1 cellular context compared by ENCODE assay signal in the genomic region with DNA sequence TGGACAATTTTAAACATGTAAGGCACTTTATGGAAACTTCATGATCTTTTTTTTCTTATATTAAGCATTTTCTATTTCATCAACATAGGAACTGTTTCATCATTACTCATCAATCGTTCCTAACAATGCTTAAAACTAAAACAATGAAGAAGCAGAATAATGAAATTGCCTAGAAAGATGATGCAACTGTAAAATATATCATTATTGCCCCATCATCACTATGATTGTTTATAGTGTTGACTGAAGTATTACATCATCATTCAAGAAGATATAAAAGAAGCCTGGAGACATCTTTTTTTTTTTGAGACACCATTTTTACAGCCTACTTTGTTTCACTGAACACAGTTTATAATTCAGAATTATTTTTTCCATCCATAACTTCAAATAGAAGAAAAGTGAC.
TF ChIP-seq lines count a peak whose summit lies in the region.

No MANE protein-coding gene starts in this region.

TF ChIP-seq in HepG2, 621 proteins besides CTCF, POLR2A, EP300 and RAD21 (continued from another document):
- TF ChIP-seq PRDM10 (CRISPR knock-in tag; IDR thresholded peaks at IDR 0.05; ENCODE audit: low read depth) (no peak), ZEB1 (IDR thresholded peaks at IDR 0.05; ENCODE audit: insufficient replicate concordance, low read depth) (no peak), ZNF766 (CRISPR knock-in tag; IDR thresholded peaks at IDR 0.05; ENCODE audit: borderline replicate concordance) (no peak), ONECUT2 (CRISPR knock-in tag; IDR thresholded peaks at IDR 0.05) (no peak), ZNF782 (CRISPR knock-in tag; IDR thresholded peaks at IDR 0.05; ENCODE audit: borderline replicate concordance) (no peak)
- TF ChIP-seq, protein P1, sequence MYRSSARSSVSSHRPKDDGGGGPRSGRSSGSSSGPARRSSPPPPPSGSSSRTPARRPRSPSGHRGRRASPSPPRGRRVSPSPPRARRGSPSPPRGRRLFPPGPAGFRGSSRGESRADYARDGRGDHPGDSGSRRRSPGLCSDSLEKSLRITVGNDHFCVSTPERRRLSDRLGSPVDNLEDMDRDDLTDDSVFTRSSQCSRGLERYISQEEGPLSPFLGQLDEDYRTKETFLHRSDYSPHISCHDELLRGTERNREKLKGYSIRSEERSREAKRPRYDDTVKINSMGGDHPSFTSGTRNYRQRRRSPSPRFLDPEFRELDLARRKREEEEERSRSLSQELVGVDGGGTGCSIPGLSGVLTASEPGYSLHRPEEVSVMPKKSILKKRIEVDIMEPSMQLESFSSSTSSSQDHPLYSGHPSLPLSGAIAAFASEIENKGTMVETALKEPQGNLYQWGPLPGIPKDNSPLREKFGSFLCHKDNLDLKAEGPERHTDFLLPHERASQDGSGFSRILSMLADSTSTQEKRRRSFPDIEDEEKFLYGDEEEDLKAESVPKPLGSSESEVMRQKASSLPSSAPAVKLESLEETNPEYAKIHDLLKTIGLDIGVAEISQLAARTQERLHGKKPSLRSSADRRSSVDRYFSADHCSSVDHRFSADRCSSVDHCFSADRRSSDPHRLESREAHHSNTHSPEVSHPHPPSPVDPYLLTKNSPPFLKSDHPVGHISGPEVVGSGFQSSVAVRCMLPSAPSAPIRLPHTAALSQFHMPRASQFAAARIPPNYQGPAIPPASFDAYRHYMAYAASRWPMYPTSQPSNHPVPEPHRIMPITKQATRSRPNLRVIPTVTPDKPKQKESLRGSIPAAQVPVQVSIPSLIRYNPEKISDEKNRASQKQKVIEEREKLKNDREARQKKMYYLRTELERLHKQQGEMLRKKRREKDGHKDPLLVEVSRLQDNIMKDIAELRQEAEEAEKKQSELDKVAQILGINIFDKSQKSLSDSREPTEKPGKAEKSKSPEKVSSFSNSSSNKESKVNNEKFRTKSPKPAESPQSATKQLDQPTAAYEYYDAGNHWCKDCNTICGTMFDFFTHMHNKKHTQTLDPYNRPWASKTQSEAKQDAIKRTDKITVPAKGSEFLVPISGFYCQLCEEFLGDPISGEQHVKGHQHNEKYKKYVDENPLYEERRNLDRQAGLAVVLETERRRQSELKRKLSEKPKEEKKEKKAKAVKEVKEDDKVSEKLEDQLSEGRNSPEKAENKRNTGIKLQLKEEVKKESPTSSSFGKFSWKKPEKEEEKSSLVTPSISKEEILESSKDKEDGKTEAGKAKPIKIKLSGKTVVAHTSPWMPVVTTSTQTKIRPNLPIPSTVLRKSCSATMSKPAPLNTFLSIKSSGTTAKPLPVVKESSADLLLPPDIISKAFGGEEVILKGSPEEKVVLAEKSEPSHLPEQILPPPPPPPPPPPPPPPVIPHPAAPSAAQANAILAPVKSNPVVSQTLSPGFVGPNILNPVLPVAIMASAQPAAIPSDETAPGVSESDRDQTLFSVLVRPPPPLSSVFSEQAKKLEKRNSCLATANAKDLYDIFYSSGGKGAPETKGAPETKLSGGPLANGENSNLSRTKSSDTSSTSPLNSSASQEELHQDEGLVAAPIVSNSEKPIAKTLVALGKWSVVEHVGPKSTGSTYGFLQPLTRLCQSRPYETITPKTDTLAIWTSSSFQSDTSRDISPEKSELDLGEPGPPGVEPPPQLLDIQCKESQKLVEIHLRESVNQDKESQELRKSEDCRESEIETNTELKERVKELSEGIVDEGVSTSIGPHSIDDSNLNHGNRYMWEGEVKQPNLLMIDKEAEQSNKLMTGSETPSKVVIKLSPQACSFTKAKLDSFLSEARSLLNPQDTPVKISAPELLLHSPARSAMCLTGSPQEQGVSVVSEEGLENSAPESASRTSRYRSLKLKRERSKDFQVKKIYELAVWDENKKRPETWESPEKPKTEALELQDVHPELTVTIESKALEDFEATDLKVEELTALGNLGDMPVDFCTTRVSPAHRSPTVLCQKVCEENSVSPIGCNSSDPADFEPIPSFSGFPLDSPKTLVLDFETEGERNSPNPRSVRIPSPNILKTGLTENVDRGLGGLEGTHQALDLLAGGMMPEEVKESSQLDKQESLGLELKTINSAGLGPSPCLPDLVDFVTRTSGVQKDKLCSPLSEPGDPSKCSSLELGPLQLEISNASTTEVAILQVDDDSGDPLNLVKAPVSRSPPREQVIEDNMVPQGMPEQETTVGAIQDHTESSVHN (CRISPR knock-in tag; IDR thresholded peaks at IDR 0.05): no peak
- TF ChIP-seq, protein P2, sequence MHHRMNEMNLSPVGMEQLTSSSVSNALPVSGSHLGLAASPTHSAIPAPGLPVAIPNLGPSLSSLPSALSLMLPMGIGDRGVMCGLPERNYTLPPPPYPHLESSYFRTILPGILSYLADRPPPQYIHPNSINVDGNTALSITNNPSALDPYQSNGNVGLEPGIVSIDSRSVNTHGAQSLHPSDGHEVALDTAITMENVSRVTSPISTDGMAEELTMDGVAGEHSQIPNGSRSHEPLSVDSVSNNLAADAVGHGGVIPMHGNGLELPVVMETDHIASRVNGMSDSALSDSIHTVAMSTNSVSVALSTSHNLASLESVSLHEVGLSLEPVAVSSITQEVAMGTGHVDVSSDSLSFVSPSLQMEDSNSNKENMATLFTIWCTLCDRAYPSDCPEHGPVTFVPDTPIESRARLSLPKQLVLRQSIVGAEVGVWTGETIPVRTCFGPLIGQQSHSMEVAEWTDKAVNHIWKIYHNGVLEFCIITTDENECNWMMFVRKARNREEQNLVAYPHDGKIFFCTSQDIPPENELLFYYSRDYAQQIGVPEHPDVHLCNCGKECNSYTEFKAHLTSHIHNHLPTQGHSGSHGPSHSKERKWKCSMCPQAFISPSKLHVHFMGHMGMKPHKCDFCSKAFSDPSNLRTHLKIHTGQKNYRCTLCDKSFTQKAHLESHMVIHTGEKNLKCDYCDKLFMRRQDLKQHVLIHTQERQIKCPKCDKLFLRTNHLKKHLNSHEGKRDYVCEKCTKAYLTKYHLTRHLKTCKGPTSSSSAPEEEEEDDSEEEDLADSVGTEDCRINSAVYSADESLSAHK (CRISPR knock-in tag; IDR thresholded peaks at IDR 0.05; ENCODE audit: borderline replicate concordance): no peak
